Comparison of ENCODE assay signal across 28 cellular contexts in the genomic region with DNA sequence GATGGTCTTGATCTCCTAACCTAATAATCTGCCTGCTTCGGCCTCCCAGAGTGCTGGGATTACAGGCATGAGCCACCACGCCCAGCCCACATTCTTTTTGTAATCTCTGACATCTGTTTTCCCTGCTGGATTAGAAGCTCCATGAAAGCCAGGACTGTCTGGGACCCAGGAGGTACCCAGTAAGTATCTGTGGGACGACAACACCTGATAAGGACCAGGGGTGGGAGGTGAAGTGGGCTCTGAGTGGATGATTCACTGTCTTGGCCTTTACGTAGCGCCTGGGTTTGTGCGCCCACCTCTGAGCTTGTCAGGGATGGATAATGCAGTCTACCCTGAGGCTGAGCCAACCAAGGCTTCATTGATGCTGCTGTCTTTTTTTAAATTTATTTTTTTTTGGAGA.
A peak's percentile ranks its signal among the peaks of the same experiment; 100 is the strongest.
DNase-seq lines count a peak whose midpoint lies in the region; ATAC-seq, FAIRE-seq and TF ChIP-seq lines count a peak whose summit lies in the region.
"Had no signal": no experiment of that assay in that cellular context is flagged by ENCODE, and none has a peak within 500 bp of the region (broad histone marks: within the 10 kb centered on the region; RNA-seq: fewer than 3 reads in every experiment).

No MANE protein-coding gene starts in this region.

- no peak overlapping the region for H3K23ac ChIP-seq in trophoblast cell (ENCODE audit: low read length)

- H3K14ac ChIP-seq in trophoblast cell (ENCODE audit: low read length): no peak overlapping the region

- 35% methylated on average over 6 of the region's 6 CpGs for WGBS in K562 (ENCODE audit: insufficient coverage, low coverage, missing lambda C conversion rate)
- no CpG with 5 or more reads among the region's 6 CpGs for WGBS in trophoblast cell (ENCODE audit: extremely low coverage, insufficient coverage, insufficient read length)

- H2AFZ ChIP-seq in K562 (ENCODE audit: low read depth, low read length) (no peak overlapping the region), trophoblast cell (ENCODE audit: insufficient read depth, low read length, poor library complexity) (no peak overlapping the region)

- H3K79me1 ChIP-seq in trophoblast cell (ENCODE audit: low read length): peaks cover 15% of the 10 kb centered on the region

- BruUV-seq in K562 (replicated peaks; lab: Mats Ljungman, UMichigan) (no TSS peak), MCF 10A (replicated peaks; lab: Mats Ljungman, UMichigan) (no TSS peak)

- H3K9me3 ChIP-seq in K562 (replicated peaks; ENCODE audit: control insufficient read depth, insufficient read depth, low read depth, low read length): no peaks in the 10 kb centered on the region
- H3K9me3 ChIP-seq in trophoblast cell (ENCODE audit: insufficient read depth, low read depth, low read length): no peaks in the 10 kb centered on the region
- H3K9me3 ChIP-seq: stomach, transverse colon had no signal

- in situ Hi-C loops in K562 (cut with MboI): no loop called here

- H3K9me1 ChIP-seq in K562 (ENCODE audit: control insufficient read depth, insufficient read depth, low read length): no peaks in the 10 kb centered on the region

- TF ChIP-seq CTCF in K562 (IDR thresholded peaks at IDR 0.05 in 2 of 3, conservative IDR thresholded peaks at IDR 0.05 in 1 of 3; ENCODE audit: insufficient read depth in 2 of 3, low read depth in 1 of 3, low read length in 3 of 3): no peak
- TF ChIP-seq CTCF in GM10248 (IDR thresholded peaks at IDR 0.05; ENCODE audit: control extremely low read depth, extremely low read depth, low read depth, missing control alignments): no peak
- no peak for TF ChIP-seq CTCF in MCF 10A (IDR thresholded peaks at IDR 0.05; ENCODE audit: unreplicated experiment)

- no peak overlapping the region for H3K4me3 Mint-ChIP-seq in MCF 10A (ENCODE audit: unreplicated experiment)
- H3K4me3 Mint-ChIP-seq: activated T-helper 1 cell treated with anti-CD3 and anti-CD28 coated beads, Interleukin-12 subunit alpha, Interleukin-12 subunit beta, Interleukin-2, Interleukin-4 antibody, amounts not matched to agents 30 ng/mL and 10 ng/mL and 1 ng/mL, durations not matched to agents 14 hours and 24 hours and 36 hours; dendritic cell treated with granulocyte-macrophage colony-stimulating factor and Interleukin-4, amounts not matched to agents 40 ng/mL and 50 ng/mL, for 4 days; memory B cell had no signal

- no peaks in the 10 kb centered on the region for H3K79me2 ChIP-seq in K562 (ENCODE audit: control insufficient read depth, insufficient read depth, low read length)
- peaks cover 3% of the 10 kb centered on the region for H3K79me2 ChIP-seq in trophoblast cell (ENCODE audit: control insufficient read depth, insufficient read depth, low read length, poor library complexity)

- no peak overlapping the region for H2BK12ac ChIP-seq in trophoblast cell (ENCODE audit: low read length)

- H4K20me1 ChIP-seq in K562 (replicated peaks; ENCODE audit: control insufficient read depth, insufficient read depth, low read length): peaks cover 4% of the 10 kb centered on the region; the same call in 1 of the 2 replicates

- no peak overlapping the region for H3K18ac ChIP-seq in trophoblast cell (ENCODE audit: low read length)

- H2AK5ac ChIP-seq in trophoblast cell (ENCODE audit: low read length): no peak overlapping the region

- TF ChIP-seq POLR2A in GM12892 (IDR thresholded peaks at IDR 0.05; ENCODE audit: low read depth, low read length) (no peak), K562 (conservative IDR thresholded peaks at IDR 0.05) (no peak)

- H4K91ac ChIP-seq in trophoblast cell (ENCODE audit: low read depth, low read length): no peak overlapping the region

- H3K4me3 ChIP-seq in K562: no peak overlapping the region
- H3K4me3 ChIP-seq in trophoblast cell (ENCODE audit: low read depth, low read length): no peak overlapping the region
- H3K4me3 ChIP-seq: stomach, transverse colon had no signal

- H2BK5ac ChIP-seq in trophoblast cell (ENCODE audit: low read depth, low read length, poor library complexity): no peak overlapping the region

- no peaks in the 10 kb centered on the region; a peak in 1 of 5 replicates for H3K27me3 ChIP-seq in K562 (ENCODE audit: control insufficient read depth in 2 of 2, insufficient read depth in 2 of 2, low read length in 2 of 2)
- H3K27me3 ChIP-seq in trophoblast cell (ENCODE audit: insufficient read depth, low read length): no peaks in the 10 kb centered on the region
- H3K27me3 ChIP-seq: stomach, transverse colon had no signal

- peaks cover 21% of the 10 kb centered on the region for H3K4me1 Mint-ChIP-seq in MCF 10A (ENCODE audit: insufficient read depth, unreplicated experiment)

- H3K27ac Mint-ChIP-seq in MCF 10A (ENCODE audit: low read depth, unreplicated experiment): no peak overlapping the region
- H3K27ac Mint-ChIP-seq: activated T-helper 1 cell treated with anti-CD3 and anti-CD28 coated beads, Interleukin-12 subunit alpha, Interleukin-12 subunit beta, Interleukin-2, Interleukin-4 antibody, amounts not matched to agents 30 ng/mL and 10 ng/mL and 1 ng/mL, durations not matched to agents 14 hours and 24 hours and 36 hours; dendritic cell treated with granulocyte-macrophage colony-stimulating factor and Interleukin-4, amounts not matched to agents 40 ng/mL and 50 ng/mL, for 4 days; memory B cell; progenitor cell of endocrine pancreas had no signal

- POLR2A ChIA-PET in K562 (lab: Yijun Ruan, JAX) (interaction anchor here (0.5 to 1.2 kb wide), 3 partner anchors 32 to 952 kb away, joined by 3 to 4 read pairs (median 3); no protein-coding TSS in a partner anchor), GM10248 (lab: Yijun Ruan, JAX) (interaction anchor here (0.5 kb wide), 1 partner anchor 9 kb away, joined by 5 read pairs; no protein-coding TSS in a partner anchor), MCF 10A (lab: Yijun Ruan, JAX) (interaction anchor here (0.7 to 1.5 kb wide), 8 partner anchors 11 to 119 kb away, joined by 3 to 5 read pairs (median 3); partner anchors contain the start of gene ABTB2)

- peaks cover 8% of the 10 kb centered on the region for H3K9me3 Mint-ChIP-seq in MCF 10A (ENCODE audit: unreplicated experiment)
- H3K9me3 Mint-ChIP-seq: activated B cell treated with CpG ODN at 0.5 μM for 24 hours; activated T-helper 1 cell treated with anti-CD3 and anti-CD28 coated beads, Interleukin-12 subunit alpha, Interleukin-12 subunit beta, Interleukin-2, Interleukin-4 antibody, amounts not matched to agents 30 ng/mL and 10 ng/mL and 1 ng/mL, durations not matched to agents 14 hours and 24 hours and 36 hours; dendritic cell treated with granulocyte-macrophage colony-stimulating factor and Interleukin-4, amounts not matched to agents 40 ng/mL and 50 ng/mL, for 4 days; memory B cell had no signal

- no peak for DNase-seq in GM12892 (ENCODE audit: insufficient read length)
- peak; percentile 73 for DNase-seq in NCI-H82 (lab: John Stamatoyannopoulos, UW)
- peak in 3 of 4 experiments; percentile 36 to 39 (median 38) for DNase-seq in K562 (ENCODE audit: extremely low read depth in 1 of 4, low spot score in 3 of 4)
- peak; percentile 87 to 90 for DNase-seq in trophoblast cell
- DNase-seq in GM10248 (ENCODE audit: extremely low spot score): no peak
- no peak for DNase-seq in MCF 10A (ENCODE audit: unreplicated experiment)
- no peak for DNase-seq in HCEC 1CT
- DNase-seq: activated B cell treated with CpG ODN at 0.5 μM for 24 hours; activated CD4-positive, alpha-beta T cell treated with anti-CD3 and anti-CD28 coated beads, Interleukin-2, amount 50 U/mL, for 4 hours; activated CD8-positive, alpha-beta memory T cell treated with anti-CD3 and anti-CD28 coated beads, Interleukin-2, amount 50 U/mL, for 4 hours; activated naive CD4-positive, alpha-beta T cell treated with anti-CD3 and anti-CD28 coated beads, Interleukin-2, amount 50 U/mL, for 16 hours; anterior cingulate cortex; caudate nucleus; DND-41; NCI-H1048; NCI-H1694 treated with DMSO at 0.1 percent for 48 hours; NCI-H2171 treated with DMSO at 0.1 percent for 48 hours; NK-92 treated with Interleukin-12 subunit alpha and Interleukin-12 subunit beta, amount 100 ng/mL, for 24 hours; stimulated activated CD4-positive, alpha-beta T cell treated with anti-CD3 and anti-CD28 coated beads, Interleukin-15, amount 100 ng/mL, for 24 hours; stomach; transverse colon had no signal

- TF ChIP-seq RAD21 in K562 (CRISPR knock-in tag; conservative IDR thresholded peaks at IDR 0.05 in 1 of 2, IDR thresholded peaks at IDR 0.05 in 1 of 2): no peak

- no peak overlapping the region for H3K4ac ChIP-seq in trophoblast cell (ENCODE audit: low read depth, low read length)

- H3K27ac ChIP-seq in K562 (ENCODE audit: extremely low read depth, low read depth, low read length) (no peak overlapping the region), trophoblast cell (ENCODE audit: low read depth, low read length) (no peak overlapping the region)
- H3K27ac ChIP-seq: C4-2B, stomach, transverse colon had no signal

- FAIRE-seq in GM12892 (lab: Jason Lieb, UNC): peak; percentile 40
- no peak for FAIRE-seq in K562 (lab: Jason Lieb, UNC)
- FAIRE-seq: HepG2 had no signal

- H3K9ac ChIP-seq in K562 (ENCODE audit: insufficient read depth in 1 of 2, low read depth in 2 of 2, low read length in 2 of 2) (no peak overlapping the region), trophoblast cell (ENCODE audit: low read length) (no peak overlapping the region)

- intact Hi-C loops in K562 (cut with micrococcal nuclease) (no loop called here), MCF 10A (cut with micrococcal nuclease) (no loop called here)

- CTCF ChIA-PET in K562 (lab: Yijun Ruan, JAX; ENCODE audit: low intra/inter-chr PET ratio): no interaction called here
- CTCF ChIA-PET in GM10248 (lab: Yijun Ruan, JAX): interaction anchor here (1.2 to 4.9 kb wide), 6 partner anchors 11 to 253 kb away, joined by 3 to 27 read pairs (median 4); partner anchors contain the start of gene ABTB2
- CTCF ChIA-PET in MCF 10A (lab: Yijun Ruan, JAX): interaction anchor here (0.9 to 1.3 kb wide), 3 partner anchors 8 to 35 kb away, joined by 3 to 4 read pairs (median 3); no protein-coding TSS in a partner anchor

- H3K36me3 ChIP-seq in K562 (ENCODE audit: control insufficient read depth, insufficient read depth, low read length): no peaks in the 10 kb centered on the region
- H3K36me3 ChIP-seq in trophoblast cell (ENCODE audit: control insufficient read depth in 1 of 2, insufficient read depth in 2 of 2, low read length in 2 of 2): no peaks in the 10 kb centered on the region
- H3K36me3 ChIP-seq: stomach, transverse colon had no signal

- H2BK120ac ChIP-seq in trophoblast cell (ENCODE audit: insufficient read depth, low read length, poor library complexity): no peak overlapping the region

- no peak overlapping the region for H4K8ac ChIP-seq in trophoblast cell (ENCODE audit: low read depth, low read length)

- peaks cover 32% of the 10 kb centered on the region in 2 experiments for H3K4me1 ChIP-seq in K562 (replicated peaks in 1 of 2; ENCODE audit: control insufficient read depth in 2 of 2, insufficient read depth in 2 of 2, low read length in 2 of 2)
- H3K4me1 ChIP-seq in trophoblast cell (ENCODE audit: control insufficient read depth in 1 of 2, insufficient read depth in 2 of 2, low read length in 2 of 2): peaks cover 19 to 29% of the 10 kb centered on the region in 2 experiments

- no peak for TF ChIP-seq EP300 in K562 (IDR thresholded peaks at IDR 0.05; ENCODE audit: low read length)

- no peaks in the 10 kb centered on the region for H3K27me3 Mint-ChIP-seq in MCF 10A (ENCODE audit: insufficient read depth, unreplicated experiment)
- H3K27me3 Mint-ChIP-seq: activated B cell treated with CpG ODN at 0.5 μM for 24 hours; dendritic cell treated with granulocyte-macrophage colony-stimulating factor and Interleukin-4, amounts not matched to agents 40 ng/mL and 50 ng/mL, for 4 days had no signal

- H3K36me3 Mint-ChIP-seq in MCF 10A (ENCODE audit: insufficient read depth, unreplicated experiment): peaks cover 6% of the 10 kb centered on the region
- H3K36me3 Mint-ChIP-seq: memory B cell had no signal

- ATAC-seq in K562: no peak
- ATAC-seq: HepG2, left lobe of liver had no signal

- no peak overlapping the region for H4K12ac ChIP-seq in trophoblast cell (ENCODE audit: low read depth, low read length)

- no peak overlapping the region for H3K4me2 ChIP-seq in K562 (ENCODE audit: insufficient read depth, low read length)
- no peak overlapping the region for H3K4me2 ChIP-seq in trophoblast cell (ENCODE audit: low read length)

Comparison
In these comparisons a context has a peak if more than half of its experiments do, and no peak if none do; other contexts are left out.
1. DNase-seq: peak in NCI-H82 (single experiment), K562 (3 of 4) and trophoblast cell (2 of 2); none in GM12892 (single experiment), GM10248 (single experiment), MCF 10A (single experiment) and HCEC 1CT (single experiment).